ENCODE assay signal across 2 cellular contexts in the genomic region with DNA sequence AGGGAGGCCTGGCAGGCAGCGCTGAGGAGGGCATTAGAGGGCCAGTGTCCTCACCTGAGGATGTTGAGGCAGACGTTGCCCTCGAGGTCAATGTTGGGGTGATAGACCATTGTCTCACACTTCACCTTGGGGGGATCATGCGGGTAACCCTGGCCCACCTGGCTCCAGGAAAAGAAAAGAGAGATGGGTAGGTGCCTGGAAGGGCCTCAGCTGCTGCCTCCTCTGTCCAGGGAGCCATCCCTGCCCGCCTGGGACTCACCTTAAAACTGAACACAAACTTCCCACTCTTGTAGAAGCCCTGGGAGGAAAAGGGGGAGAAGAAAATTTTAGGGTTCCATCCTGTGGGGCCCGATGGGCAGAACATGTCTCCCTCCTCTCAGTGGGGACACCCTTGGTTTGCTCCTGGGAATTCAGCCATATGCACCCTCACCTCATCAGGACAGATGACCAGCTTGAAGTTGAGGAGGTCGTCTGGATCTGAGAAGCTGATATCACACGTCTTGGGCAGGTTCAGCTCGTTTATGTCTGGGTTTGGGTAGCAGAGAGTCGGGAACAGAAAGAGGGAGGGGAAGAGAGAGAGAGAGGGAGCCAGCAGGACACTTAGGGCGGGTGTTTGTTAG.
TF ChIP-seq lines count a peak whose summit lies in the region.

No MANE protein-coding gene starts in this region.

TF ChIP-seq in SK-N-SH, 30 proteins besides CTCF, POLR2A, EP300 and RAD21 (continued from another document):
- TF ChIP-seq, protein P1, sequence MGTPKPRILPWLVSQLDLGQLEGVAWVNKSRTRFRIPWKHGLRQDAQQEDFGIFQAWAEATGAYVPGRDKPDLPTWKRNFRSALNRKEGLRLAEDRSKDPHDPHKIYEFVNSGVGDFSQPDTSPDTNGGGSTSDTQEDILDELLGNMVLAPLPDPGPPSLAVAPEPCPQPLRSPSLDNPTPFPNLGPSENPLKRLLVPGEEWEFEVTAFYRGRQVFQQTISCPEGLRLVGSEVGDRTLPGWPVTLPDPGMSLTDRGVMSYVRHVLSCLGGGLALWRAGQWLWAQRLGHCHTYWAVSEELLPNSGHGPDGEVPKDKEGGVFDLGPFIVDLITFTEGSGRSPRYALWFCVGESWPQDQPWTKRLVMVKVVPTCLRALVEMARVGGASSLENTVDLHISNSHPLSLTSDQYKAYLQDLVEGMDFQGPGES (IDR thresholded peaks at IDR 0.05; ENCODE audit: low read depth, low read length): no peak
- no peak for TF ChIP-seq GATA2 (CRISPR knock-in tag; IDR thresholded peaks at IDR 0.05)
- no peak for TF ChIP-seq NRF1 (IDR thresholded peaks at IDR 0.05; ENCODE audit: low read depth, low read length)
- TF ChIP-seq, protein P2, sequence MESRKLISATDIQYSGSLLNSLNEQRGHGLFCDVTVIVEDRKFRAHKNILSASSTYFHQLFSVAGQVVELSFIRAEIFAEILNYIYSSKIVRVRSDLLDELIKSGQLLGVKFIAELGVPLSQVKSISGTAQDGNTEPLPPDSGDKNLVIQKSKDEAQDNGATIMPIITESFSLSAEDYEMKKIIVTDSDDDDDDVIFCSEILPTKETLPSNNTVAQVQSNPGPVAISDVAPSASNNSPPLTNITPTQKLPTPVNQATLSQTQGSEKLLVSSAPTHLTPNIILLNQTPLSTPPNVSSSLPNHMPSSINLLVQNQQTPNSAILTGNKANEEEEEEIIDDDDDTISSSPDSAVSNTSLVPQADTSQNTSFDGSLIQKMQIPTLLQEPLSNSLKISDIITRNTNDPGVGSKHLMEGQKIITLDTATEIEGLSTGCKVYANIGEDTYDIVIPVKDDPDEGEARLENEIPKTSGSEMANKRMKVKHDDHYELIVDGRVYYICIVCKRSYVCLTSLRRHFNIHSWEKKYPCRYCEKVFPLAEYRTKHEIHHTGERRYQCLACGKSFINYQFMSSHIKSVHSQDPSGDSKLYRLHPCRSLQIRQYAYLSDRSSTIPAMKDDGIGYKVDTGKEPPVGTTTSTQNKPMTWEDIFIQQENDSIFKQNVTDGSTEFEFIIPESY (IDR thresholded peaks at IDR 0.05; ENCODE audit: borderline replicate concordance, low read depth): no peak
- no peak for TF ChIP-seq POLR2AphosphoS5 (IDR thresholded peaks at IDR 0.05; ENCODE audit: low read depth, low read length)
- no peak for TF ChIP-seq SIN3A (IDR thresholded peaks at IDR 0.05; ENCODE audit: borderline replicate concordance, low read depth, low read length)
- no peak for TF ChIP-seq JUND (IDR thresholded peaks at IDR 0.05)
- TF ChIP-seq, protein P3, sequence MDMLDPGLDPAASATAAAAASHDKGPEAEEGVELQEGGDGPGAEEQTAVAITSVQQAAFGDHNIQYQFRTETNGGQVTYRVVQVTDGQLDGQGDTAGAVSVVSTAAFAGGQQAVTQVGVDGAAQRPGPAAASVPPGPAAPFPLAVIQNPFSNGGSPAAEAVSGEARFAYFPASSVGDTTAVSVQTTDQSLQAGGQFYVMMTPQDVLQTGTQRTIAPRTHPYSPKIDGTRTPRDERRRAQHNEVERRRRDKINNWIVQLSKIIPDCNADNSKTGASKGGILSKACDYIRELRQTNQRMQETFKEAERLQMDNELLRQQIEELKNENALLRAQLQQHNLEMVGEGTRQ (IDR thresholded peaks at IDR 0.05; ENCODE audit: borderline replicate concordance, low read depth, low read length): no peak

TF ChIP-seq in SK-N-SH treated with all-trans-retinoic acid at 6 μM for 48 hours, 23 proteins besides CTCF, POLR2A, EP300 and RAD21:
- TF ChIP-seq, protein P4, sequence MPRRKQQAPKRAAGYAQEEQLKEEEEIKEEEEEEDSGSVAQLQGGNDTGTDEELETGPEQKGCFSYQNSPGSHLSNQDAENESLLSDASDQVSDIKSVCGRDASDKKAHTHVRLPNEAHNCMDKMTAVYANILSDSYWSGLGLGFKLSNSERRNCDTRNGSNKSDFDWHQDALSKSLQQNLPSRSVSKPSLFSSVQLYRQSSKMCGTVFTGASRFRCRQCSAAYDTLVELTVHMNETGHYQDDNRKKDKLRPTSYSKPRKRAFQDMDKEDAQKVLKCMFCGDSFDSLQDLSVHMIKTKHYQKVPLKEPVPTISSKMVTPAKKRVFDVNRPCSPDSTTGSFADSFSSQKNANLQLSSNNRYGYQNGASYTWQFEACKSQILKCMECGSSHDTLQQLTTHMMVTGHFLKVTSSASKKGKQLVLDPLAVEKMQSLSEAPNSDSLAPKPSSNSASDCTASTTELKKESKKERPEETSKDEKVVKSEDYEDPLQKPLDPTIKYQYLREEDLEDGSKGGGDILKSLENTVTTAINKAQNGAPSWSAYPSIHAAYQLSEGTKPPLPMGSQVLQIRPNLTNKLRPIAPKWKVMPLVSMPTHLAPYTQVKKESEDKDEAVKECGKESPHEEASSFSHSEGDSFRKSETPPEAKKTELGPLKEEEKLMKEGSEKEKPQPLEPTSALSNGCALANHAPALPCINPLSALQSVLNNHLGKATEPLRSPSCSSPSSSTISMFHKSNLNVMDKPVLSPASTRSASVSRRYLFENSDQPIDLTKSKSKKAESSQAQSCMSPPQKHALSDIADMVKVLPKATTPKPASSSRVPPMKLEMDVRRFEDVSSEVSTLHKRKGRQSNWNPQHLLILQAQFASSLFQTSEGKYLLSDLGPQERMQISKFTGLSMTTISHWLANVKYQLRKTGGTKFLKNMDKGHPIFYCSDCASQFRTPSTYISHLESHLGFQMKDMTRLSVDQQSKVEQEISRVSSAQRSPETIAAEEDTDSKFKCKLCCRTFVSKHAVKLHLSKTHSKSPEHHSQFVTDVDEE (CRISPR knock-in tag; IDR thresholded peaks at IDR 0.05): no peak
- TF ChIP-seq ZNF565 (CRISPR knock-in tag; conservative IDR thresholded peaks at IDR 0.05; ENCODE audit: low read depth) (no peak), TOX (CRISPR knock-in tag; IDR thresholded peaks at IDR 0.05; ENCODE audit: borderline replicate concordance) (no peak)
- TF ChIP-seq, protein P5, sequence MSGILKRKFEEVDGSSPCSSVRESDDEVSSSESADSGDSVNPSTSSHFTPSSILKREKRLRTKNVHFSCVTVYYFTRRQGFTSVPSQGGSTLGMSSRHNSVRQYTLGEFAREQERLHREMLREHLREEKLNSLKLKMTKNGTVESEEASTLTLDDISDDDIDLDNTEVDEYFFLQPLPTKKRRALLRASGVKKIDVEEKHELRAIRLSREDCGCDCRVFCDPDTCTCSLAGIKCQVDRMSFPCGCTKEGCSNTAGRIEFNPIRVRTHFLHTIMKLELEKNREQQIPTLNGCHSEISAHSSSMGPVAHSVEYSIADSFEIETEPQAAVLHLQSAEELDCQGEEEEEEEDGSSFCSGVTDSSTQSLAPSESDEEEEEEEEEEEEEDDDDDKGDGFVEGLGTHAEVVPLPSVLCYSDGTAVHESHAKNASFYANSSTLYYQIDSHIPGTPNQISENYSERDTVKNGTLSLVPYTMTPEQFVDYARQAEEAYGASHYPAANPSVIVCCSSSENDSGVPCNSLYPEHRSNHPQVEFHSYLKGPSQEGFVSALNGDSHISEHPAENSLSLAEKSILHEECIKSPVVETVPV (CRISPR knock-in tag; IDR thresholded peaks at IDR 0.05): no peak
